8 cellular contexts compared by ENCODE assay signal in the genomic region with DNA sequence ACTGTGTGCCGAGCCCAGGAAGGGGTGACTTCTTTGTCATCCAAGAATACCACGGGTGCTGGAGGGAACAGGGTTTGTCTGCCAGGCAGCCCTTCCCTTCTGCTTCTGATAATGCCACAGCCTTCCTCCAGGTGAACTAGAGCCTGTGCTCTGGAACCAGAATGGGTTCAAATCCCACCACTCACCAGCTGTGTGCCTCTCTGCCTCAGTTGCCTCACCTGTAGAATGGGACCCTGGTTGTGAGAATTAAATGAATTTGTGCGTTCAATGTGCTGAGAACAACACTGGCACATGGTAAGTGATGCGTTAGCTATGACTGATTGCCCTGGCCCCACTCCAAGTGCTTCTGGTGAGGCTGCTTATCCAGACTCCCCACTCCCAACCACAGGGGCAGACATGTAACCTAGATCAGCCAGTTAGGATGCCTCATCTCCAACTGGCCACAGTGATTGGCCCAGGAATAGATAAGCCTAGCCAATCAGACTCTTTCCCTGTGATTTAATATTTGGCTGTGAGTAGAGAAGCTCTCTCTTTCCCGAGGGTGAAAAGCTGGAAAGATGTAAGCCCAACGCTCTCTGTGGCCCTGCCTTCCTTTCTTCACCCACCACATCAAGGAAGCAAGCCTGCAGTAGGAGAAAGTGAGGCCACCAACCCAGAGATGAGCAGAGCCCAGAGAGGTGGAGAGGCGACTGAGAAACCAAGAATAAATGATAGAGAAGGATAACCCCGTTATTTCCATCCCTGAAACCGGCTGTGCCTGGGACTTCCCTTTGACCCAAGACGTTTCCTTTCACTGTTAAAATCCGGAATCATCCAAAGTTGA. TPM values are rescaled to one million over a fixed set of nuclear protein-coding genes. Genes with fewer than 3 reads are reported as not detected.
A peak's percentile ranks its signal among the peaks of the same experiment; 100 is the strongest.
DNase-seq lines count a peak whose midpoint lies in the region; ATAC-seq and TF ChIP-seq lines count a peak whose summit lies in the region.

No MANE protein-coding gene starts in this region.

- no peak overlapping the region for H3K4me3 ChIP-seq in breast epithelium

- CTCF ChIA-PET in MCF 10A (lab: Yijun Ruan, JAX), result interaction anchor here (0.7 to 7.1 kb wide), 13 partner anchors 10 to 142 kb away, joined by 3 to 198 read pairs (median 6); a partner anchor contains a TSS

- H3K27ac ChIP-seq in breast epithelium, result no peak overlapping the region

- BruUV-seq in MCF 10A (replicated peaks; lab: Mats Ljungman, UMichigan), result no TSS peak

- H3K4me1 Mint-ChIP-seq in MCF 10A (ENCODE audit: insufficient read depth, unreplicated experiment) (peaks cover 24% of the 10 kb centered on the region), chondrocyte (ENCODE audit: low read depth) (peaks cover 3% of the 10 kb centered on the region), natural killer cell (peaks cover 15 to 22% of the 10 kb centered on the region in 2 donors)

- DNase-seq in MCF 10A (ENCODE audit: unreplicated experiment) (peak; percentile 96), breast epithelium (ENCODE audit: low spot score in 2 of 2) (no peak), NCI-H2196 treated with DMSO at 0.1 percent for 48 hours (lab: John Stamatoyannopoulos, UW; ENCODE audit: unreplicated experiment) (peak; percentile 93), chondrocyte (ENCODE audit: low spot score) (no peak), ecto neural progenitor cell (ENCODE audit: low spot score) (no peak), natural killer cell (no peak)
- DNase-seq in stimulated activated CD8-positive, alpha-beta memory T cell treated with anti-CD3 and anti-CD28 coated beads, Interleukin-4, amount 100 ng/mL, for 48 hours, result peak; percentile 68
- DNase-seq in stimulated activated CD4-positive, alpha-beta T cell treated with anti-CD3 and anti-CD28 coated beads, Interleukin-2, amount 100 ng/mL, for 24 hours, result no peak

- H3K27me3 ChIP-seq in breast epithelium, result no peaks in the 10 kb centered on the region

- no peaks in the 10 kb centered on the region for H3K4me1 ChIP-seq in breast epithelium

- H3K9me3 Mint-ChIP-seq in MCF 10A (ENCODE audit: unreplicated experiment) (no peaks in the 10 kb centered on the region), chondrocyte (ENCODE audit: low read depth) (no peaks in the 10 kb centered on the region), natural killer cell (no peaks in the 10 kb centered on the region)

- H3K36me3 ChIP-seq in breast epithelium, result no peaks in the 10 kb centered on the region

- intact Hi-C loops in MCF 10A (cut with micrococcal nuclease) (no loop called here), breast epithelium (cut with DNase I; ENCODE audit: low total_unique reads) (no loop called here), natural killer cell (cut with micrococcal nuclease) (no loop called here)

- no peaks in the 10 kb centered on the region for H3K27me3 Mint-ChIP-seq in MCF 10A (ENCODE audit: insufficient read depth, unreplicated experiment)
- peaks cover 3% of the 10 kb centered on the region for H3K27me3 Mint-ChIP-seq in chondrocyte (ENCODE audit: low read depth)
- peaks cover 0 to 3% of the 10 kb centered on the region in 2 donors for H3K27me3 Mint-ChIP-seq in natural killer cell (ENCODE audit: low read depth in 2 of 2)

- no peak for TF ChIP-seq CTCF in MCF 10A (IDR thresholded peaks at IDR 0.05; ENCODE audit: unreplicated experiment)
- TF ChIP-seq CTCF in breast epithelium (IDR thresholded peaks at IDR 0.05), result no peak
- peak; percentile 25 for TF ChIP-seq CTCF in chondrocyte (IDR thresholded peaks at IDR 0.05)
- TF ChIP-seq CTCF in natural killer cell (IDR thresholded peaks at IDR 0.05), result no peak

- H3K36me3 Mint-ChIP-seq in MCF 10A (ENCODE audit: insufficient read depth, unreplicated experiment) (peaks cover 70% of the 10 kb centered on the region), chondrocyte (ENCODE audit: low read depth) (no peaks in the 10 kb centered on the region), natural killer cell (no peaks in the 10 kb centered on the region)

- H3K9me3 ChIP-seq in breast epithelium, result no peaks in the 10 kb centered on the region

- POLR2A ChIA-PET in MCF 10A (lab: Yijun Ruan, JAX), result interaction anchor here (0.7 to 4.0 kb wide), 19 partner anchors 9 to 1540 kb away, joined by 3 to 40 read pairs (median 5); no protein-coding TSS in a partner anchor

- H3K4me3 Mint-ChIP-seq in MCF 10A (ENCODE audit: unreplicated experiment), result no peak overlapping the region
- H3K4me3 Mint-ChIP-seq in chondrocyte (ENCODE audit: unreplicated experiment), result no peak overlapping the region
- H3K4me3 Mint-ChIP-seq in natural killer cell, result no peak overlapping the region

- peak overlapping the region; percentile 14 for H3K27ac Mint-ChIP-seq in MCF 10A (ENCODE audit: low read depth, unreplicated experiment)
- no peak overlapping the region for H3K27ac Mint-ChIP-seq in chondrocyte (ENCODE audit: unreplicated experiment)
- H3K27ac Mint-ChIP-seq in natural killer cell, result no peak overlapping the region

- no peak for ATAC-seq in natural killer cell

- no peak for TF ChIP-seq POLR2A in breast epithelium (IDR thresholded peaks at IDR 0.05)

RNA-seq across cellular contexts. Expression of a gene that starts 20.8 kb away (rescaled TPM):
- total RNA-seq in MCF 10A (2022) (15.9 and 21.6 TPM in 2 replicates), breast epithelium (100 to 1,000 TPM in 1 of 3 donors, 10 to 100 TPM in 2; 41.3 to 130 (median 70.1) TPM), chondrocyte (0.15 to 0.17 TPM in 2 of 3 replicates, not detected in the other), natural killer cell (100 to 1,000 TPM; 520 to 674 (median 533) TPM)

RNA-seq across cellular contexts. Expression of a gene that starts 55.0 kb away (rescaled TPM):
- total RNA-seq in MCF 10A (2022) (0.32 and 0.47 TPM in 2 replicates), breast epithelium (not detected), chondrocyte (0.19 to 0.82 TPM (median 0.47 TPM) in 3 replicates), natural killer cell (1 to 10 TPM in 2 of 3 donors, under 1 TPM in 1; 0.93 to 1.7 (median 1.2) TPM)

Comparison
In these comparisons a context has a peak if more than half of its experiments do, and no peak if none do; other contexts are left out.
1. DNase-seq: peak in MCF 10A (single experiment), NCI-H2196 treated with DMSO at 0.1 percent for 48 hours (single experiment) and stimulated activated CD8-positive, alpha-beta memory T cell treated with anti-CD3 and anti-CD28 coated beads, Interleukin-4, amount 100 ng/mL, for 48 hours (single experiment); none in breast epithelium (0 of 2), chondrocyte (single experiment), ecto neural progenitor cell (single experiment), stimulated activated CD4-positive, alpha-beta T cell treated with anti-CD3 and anti-CD28 coated beads, Interleukin-2, amount 100 ng/mL, for 24 hours (0 of 2) and natural killer cell (single experiment).
2. RNA of a gene that starts 20.8 kb away (total RNA-seq): 520 to 674 TPM in natural killer cell, 41.3 to 130 TPM in breast epithelium and 15.9 to 21.6 TPM in MCF 10A; 0.15 to 0.17 TPM in chondrocyte; every median in the first group is over 10 times any median in the second.